In genomic region chr15:35305906-35306305, GRCh38 we compare ENCODE assay signal across 9 cellular contexts.
DNase-seq lines count a peak whose midpoint lies in the region; ATAC-seq and TF ChIP-seq lines count a peak whose summit lies in the region.
"Had no signal": no experiment of that assay in that cellular context is flagged by ENCODE, and none has a peak within 500 bp of the region (broad histone marks: within the 10 kb centered on the region; RNA-seq: fewer than 3 reads in every experiment).

No MANE protein-coding gene starts in this region.

- ATAC-seq in HG02938 (IDR thresholded peaks at IDR 0.05; ENCODE audit: unreplicated experiment), result no peak

- DNase-seq in GM12865 (ENCODE audit: low read depth) (peak; percentile 36), RPMI7951 (ENCODE audit: low read depth) (peak; percentile 75), fibroblast of pulmonary artery (ENCODE audit: low read depth) (peak; percentile 66), retinal pigment epithelial cell (ENCODE audit: low read depth) (peak; percentile 51), C1 segment of cervical spinal cord (lab: John Stamatoyannopoulos, UW) (no peak), mesenteric fat pad (ENCODE audit: low spot score) (no peak), retina (no peak)
- DNase-seq: NCI-H524 had no signal

- TF ChIP-seq CTCF in GM12865 (IDR thresholded peaks at IDR 0.05; ENCODE audit: insufficient read depth, low read depth, low read length, missing control alignments) (no peak), fibroblast of pulmonary artery (IDR thresholded peaks at IDR 0.05; ENCODE audit: low read length, missing control alignments) (no peak), retinal pigment epithelial cell (conservative IDR thresholded peaks at IDR 0.05; ENCODE audit: low read depth, low read length) (no peak)

- H3K4me3 ChIP-seq in GM12865 (ENCODE audit: low read depth, low read length), result no peak overlapping the region
- no peak overlapping the region for H3K4me3 ChIP-seq in fibroblast of pulmonary artery (replicated peaks; ENCODE audit: low read depth, low read length)
- no peak overlapping the region for H3K4me3 ChIP-seq in retinal pigment epithelial cell (ENCODE audit: low read length)

Comparison
In these comparisons a context has a peak if more than half of its experiments do, and no peak if none do; other contexts are left out.
1. DNase-seq: peak in GM12865 (single experiment), RPMI7951 (single experiment), fibroblast of pulmonary artery (single experiment) and retinal pigment epithelial cell (single experiment); none in C1 segment of cervical spinal cord (0 of 14), mesenteric fat pad (single experiment) and retina (single experiment).